Comparison of ENCODE assay signal across 34 cellular contexts in genomic region chr10:24554036-24554435, GRCh38.
"Had no signal": no experiment of that assay in that cellular context is flagged by ENCODE, and none has a peak within 500 bp of the region (broad histone marks: within the 10 kb centered on the region; RNA-seq: fewer than 3 reads in every experiment).

No MANE protein-coding gene starts in this region.

- H3K36me3 ChIP-seq: adrenal gland, brain microvascular endothelial cell, breast epithelium had no signal

- H3K27me3 ChIP-seq: adrenal gland, body of pancreas, brain microvascular endothelial cell, breast epithelium had no signal

- H3K36me3 Mint-ChIP-seq: activated CD4-positive, alpha-beta memory T cell treated with anti-CD3 and anti-CD28 coated beads for 36 hours; activated naive CD4-positive, alpha-beta T cell treated with anti-CD3 and anti-CD28 coated beads, Interleukin-2, amount 50 U/mL, for 72 hours; activated naive CD8-positive, alpha-beta T cell treated with anti-CD3 and anti-CD28 coated beads for 36 hours had no signal

- DNase-seq: activated B cell treated with CpG ODN at 0.5 μM for 24 hours; activated CD4-positive, alpha-beta memory T cell treated with anti-CD3 and anti-CD28 coated beads for 36 hours; activated CD4-positive, alpha-beta T cell treated with anti-CD3 and anti-CD28 coated beads for 4 hours; activated CD4-positive, alpha-beta T cell treated with anti-CD3 and anti-CD28 coated beads, Interleukin-2, amount 10 ng/mL, durations not matched to agents 24 days and 14 days; activated CD4-positive, alpha-beta T cell treated with anti-CD3 and anti-CD28 coated beads, Interleukin-2, amount 50 U/mL, for 1 hour; activated CD4-positive, alpha-beta T cell treated with anti-CD3 and anti-CD28 coated beads, Interleukin-2, amount 50 U/mL, for 4 hours; activated CD4-positive, CD25-positive, alpha-beta regulatory T cell treated with anti-CD3 and anti-CD28 coated beads, Interleukin-2, amount 50 U/mL, for 72 hours; activated CD8-positive, alpha-beta T cell treated with anti-CD3 and anti-CD28 coated beads for 36 hours; activated effector memory CD4-positive, alpha-beta T cell treated with anti-CD3 and anti-CD28 coated beads, Interleukin-2, amount 50 U/mL, for 16 hours; activated gamma-delta T cell treated with Interleukin-2 at 50 U/mL for 16 hours; activated naive CD4-positive, alpha-beta T cell; activated naive CD4-positive, alpha-beta T cell treated with anti-CD3 and anti-CD28 coated beads for 36 hours; activated naive CD4-positive, alpha-beta T cell treated with anti-CD3 and anti-CD28 coated beads, Interleukin-2, amount 50 U/mL, for 16 hours; activated naive CD8-positive, alpha-beta T cell treated with anti-CD3 and anti-CD28 coated beads for 36 hours; activated T-cell treated with anti-CD3 and anti-CD28 coated beads for 4 hours; activated T-cell treated with anti-CD3 and anti-CD28 coated beads, Interleukin-2, amount 50 U/mL, for 1 hour; activated T-cell treated with anti-CD3 and anti-CD28 coated beads, Interleukin-2, amount 50 U/mL, for 4 hours; activated T-cell treated with anti-CD3 and anti-CD28 coated beads, Interleukin-2, amount 50 U/mL, for 72 hours; amniotic stem cell; aorta; body of pancreas; brain microvascular endothelial cell; central memory CD4-positive, alpha-beta T cell; T-helper 1 cell; T-helper 2 cell; T-helper 9 cell had no signal

- H3K27me3 Mint-ChIP-seq: activated CD4-positive, alpha-beta memory T cell treated with anti-CD3 and anti-CD28 coated beads for 36 hours; activated CD4-positive, alpha-beta T cell treated with anti-CD3 and anti-CD28 coated beads, Interleukin-2, amount 10 ng/mL, durations not matched to agents 24 days and 14 days; activated CD8-positive, alpha-beta T cell treated with anti-CD3 and anti-CD28 coated beads for 36 hours; activated naive CD8-positive, alpha-beta T cell treated with anti-CD3 and anti-CD28 coated beads for 36 hours had no signal

- H3K9me3 Mint-ChIP-seq: activated B cell treated with CpG ODN at 0.5 μM for 24 hours; activated CD4-positive, alpha-beta memory T cell treated with anti-CD3 and anti-CD28 coated beads for 36 hours; activated CD4-positive, alpha-beta T cell treated with anti-CD3 and anti-CD28 coated beads, Interleukin-2, amount 10 ng/mL, durations not matched to agents 24 days and 14 days; activated CD8-positive, alpha-beta T cell treated with anti-CD3 and anti-CD28 coated beads for 36 hours; activated naive CD4-positive, alpha-beta T cell treated with anti-CD3 and anti-CD28 coated beads for 36 hours; activated naive CD4-positive, alpha-beta T cell treated with anti-CD3 and anti-CD28 coated beads, Interleukin-2, amount 50 U/mL, for 72 hours; activated naive CD8-positive, alpha-beta T cell treated with anti-CD3 and anti-CD28 coated beads for 36 hours; activated T-cell treated with anti-CD3 and anti-CD28 coated beads, Interleukin-2, amount 50 U/mL, for 4 hours; activated T-cell treated with anti-CD3 and anti-CD28 coated beads, Interleukin-2, amount 50 U/mL, for 72 hours; activated T-helper 1 cell treated with anti-CD3 and anti-CD28 coated beads, Interleukin-12 subunit alpha, Interleukin-12 subunit beta, Interleukin-2, Interleukin-4 antibody, amounts not matched to agents 30 ng/mL and 10 ng/mL and 1 ng/mL, durations not matched to agents 14 hours and 24 hours and 36 hours; activated T-helper 17 cell treated with anti-CD3 and anti-CD28 coated beads, Interleukin-2, amount 50 U/mL, for 72 hours; T-helper 1 cell treated with Interleukin-12 subunit alpha and Interleukin-12 subunit beta and Interleukin-4 antibody, amounts not matched to agents 30 μg/mL and 1 μg/mL, for 36 hours; T-helper 2 cell treated with Interferon-gamma antibody and Interleukin-4, amounts not matched to agents 5 μg/mL and 100 μg/mL, for 36 hours had no signal

- H3K4me3 ChIP-seq: adrenal gland, body of pancreas, breast epithelium had no signal

- H3K27ac ChIP-seq: adrenal gland, body of pancreas, brain microvascular endothelial cell, VCaP had no signal

- H3K4me3 Mint-ChIP-seq: activated B cell treated with CpG ODN at 0.5 μM for 24 hours; activated CD4-positive, alpha-beta memory T cell treated with anti-CD3 and anti-CD28 coated beads for 36 hours; activated CD4-positive, alpha-beta T cell treated with anti-CD3 and anti-CD28 coated beads, Interleukin-2, amount 10 ng/mL, durations not matched to agents 24 days and 14 days; activated CD8-positive, alpha-beta T cell treated with anti-CD3 and anti-CD28 coated beads for 36 hours; activated naive CD4-positive, alpha-beta T cell treated with anti-CD3 and anti-CD28 coated beads for 36 hours; activated naive CD8-positive, alpha-beta T cell treated with anti-CD3 and anti-CD28 coated beads for 36 hours; activated T-cell treated with anti-CD3 and anti-CD28 coated beads, Interleukin-2, amount 50 U/mL, for 4 hours; activated T-cell treated with anti-CD3 and anti-CD28 coated beads, Interleukin-2, amount 50 U/mL, for 72 hours; activated T-helper 1 cell treated with anti-CD3 and anti-CD28 coated beads, Interleukin-12 subunit alpha, Interleukin-12 subunit beta, Interleukin-2, Interleukin-4 antibody, amounts not matched to agents 30 ng/mL and 10 ng/mL and 1 ng/mL, durations not matched to agents 14 hours and 24 hours and 36 hours; activated T-helper 17 cell treated with anti-CD3 and anti-CD28 coated beads, Interleukin-2, amount 50 U/mL, for 72 hours; T-helper 1 cell treated with Interleukin-12 subunit alpha and Interleukin-12 subunit beta and Interleukin-4 antibody, amounts not matched to agents 30 μg/mL and 1 μg/mL, for 36 hours; T-helper 2 cell treated with Interferon-gamma antibody and Interleukin-4, amounts not matched to agents 5 μg/mL and 100 μg/mL, for 36 hours had no signal

- H3K27ac Mint-ChIP-seq: activated B cell treated with CpG ODN at 0.5 μM for 24 hours; activated CD4-positive, alpha-beta memory T cell treated with anti-CD3 and anti-CD28 coated beads for 36 hours; activated CD4-positive, alpha-beta T cell treated with anti-CD3 and anti-CD28 coated beads, Interleukin-2, amount 10 ng/mL, durations not matched to agents 24 days and 14 days; activated CD8-positive, alpha-beta T cell treated with anti-CD3 and anti-CD28 coated beads for 36 hours; activated naive CD4-positive, alpha-beta T cell treated with anti-CD3 and anti-CD28 coated beads for 36 hours; activated naive CD8-positive, alpha-beta T cell treated with anti-CD3 and anti-CD28 coated beads for 36 hours; activated T-cell treated with anti-CD3 and anti-CD28 coated beads, Interleukin-2, amount 50 U/mL, for 72 hours; activated T-helper 1 cell treated with anti-CD3 and anti-CD28 coated beads, Interleukin-12 subunit alpha, Interleukin-12 subunit beta, Interleukin-2, Interleukin-4 antibody, amounts not matched to agents 30 ng/mL and 10 ng/mL and 1 ng/mL, durations not matched to agents 14 hours and 24 hours and 36 hours; activated T-helper 17 cell treated with anti-CD3 and anti-CD28 coated beads, Interleukin-2, amount 50 U/mL, for 72 hours; T-helper 1 cell treated with Interleukin-12 subunit alpha and Interleukin-12 subunit beta and Interleukin-4 antibody, amounts not matched to agents 30 μg/mL and 1 μg/mL, for 36 hours; T-helper 2 cell treated with Interferon-gamma antibody and Interleukin-4, amounts not matched to agents 5 μg/mL and 100 μg/mL, for 36 hours had no signal

- ATAC-seq: activated CD8-positive, alpha-beta T cell treated with anti-CD3 and anti-CD28 coated beads for 36 hours; activated naive CD4-positive, alpha-beta T cell treated with anti-CD3 and anti-CD28 coated beads, Interleukin-2, amount 50 U/mL, for 72 hours; activated T-cell treated with anti-CD3 and anti-CD28 coated beads, Interleukin-2, amount 50 U/mL, for 4 hours; activated T-cell treated with anti-CD3 and anti-CD28 coated beads, Interleukin-2, amount 50 U/mL, for 72 hours; activated T-helper 17 cell treated with anti-CD3 and anti-CD28 coated beads, Interleukin-2, amount 50 U/mL, for 72 hours; body of pancreas had no signal

- H3K4me1 Mint-ChIP-seq: activated B cell treated with CpG ODN at 0.5 μM for 24 hours had no signal

- H3K9me3 ChIP-seq: adrenal gland, body of pancreas, breast epithelium had no signal
